In genomic region chr19:54115071-54116063, GRCh38 we compare ENCODE assay signal across 8 cellular contexts. TPM values are rescaled to one million over a fixed set of nuclear protein-coding genes. Genes with fewer than 3 reads are reported as not detected.
DNase-seq lines count a peak whose midpoint lies in the region; ATAC-seq and TF ChIP-seq lines count a peak whose summit lies in the region.

A gene with protein sequence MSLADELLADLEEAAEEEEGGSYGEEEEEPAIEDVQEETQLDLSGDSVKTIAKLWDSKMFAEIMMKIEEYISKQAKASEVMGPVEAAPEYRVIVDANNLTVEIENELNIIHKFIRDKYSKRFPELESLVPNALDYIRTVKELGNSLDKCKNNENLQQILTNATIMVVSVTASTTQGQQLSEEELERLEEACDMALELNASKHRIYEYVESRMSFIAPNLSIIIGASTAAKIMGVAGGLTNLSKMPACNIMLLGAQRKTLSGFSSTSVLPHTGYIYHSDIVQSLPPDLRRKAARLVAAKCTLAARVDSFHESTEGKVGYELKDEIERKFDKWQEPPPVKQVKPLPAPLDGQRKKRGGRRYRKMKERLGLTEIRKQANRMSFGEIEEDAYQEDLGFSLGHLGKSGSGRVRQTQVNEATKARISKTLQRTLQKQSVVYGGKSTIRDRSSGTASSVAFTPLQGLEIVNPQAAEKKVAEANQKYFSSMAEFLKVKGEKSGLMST (plus strand): TSS chr19:54115754. CDS start chr19:54118279, 2,525 bp downstream.
Gene TFPT (minus strand): TSS chr19:54115657. CDS start chr19:54115269, 388 bp downstream.

- H3K4me3 Mint-ChIP-seq in WTC11 (peak within 1 kb of the TSS; percentile 95), immature natural killer cell (peak within 1 kb of the TSS; percentile 88 to 98 (median 93))

- H3K9me3 ChIP-seq in AG04450 (ENCODE audit: control insufficient read depth, insufficient read depth, low read length), result no peaks in the 10 kb centered on the region

- POLR2A ChIA-PET in AG04450 (lab: Yijun Ruan, JAX), result interaction anchor here (0.5 to 2.4 kb wide), 10 partner anchors 9 to 333 kb away, joined by 3 to 16 read pairs (median 6); partner anchors contain the start of genes CNOT3, LENG1, LENG8 and MYADM
- POLR2A ChIA-PET in WTC11 (lab: Charles Lee), result interaction anchor here (0.5 to 3.1 kb wide), 7 partner anchors 12 to 248 kb away, joined by 3 to 23 read pairs (median 5); partner anchors contain the start of genes CNOT3, MYADM, NDUFA3 and TMC4

- H3K27me3 Mint-ChIP-seq in WTC11 (ENCODE audit: low read depth) (no peaks in the 10 kb centered on the region; the same call in 1 of the 2 replicates), immature natural killer cell (ENCODE audit: low read depth in 3 of 3) (peaks cover 5 to 10% (median 8%) of the 10 kb centered on the region in 3 donors)

- no peaks in the 10 kb centered on the region for H3K27me3 ChIP-seq in AG04450 (ENCODE audit: control insufficient read depth, insufficient read depth, low read length)

- H3K4me3 ChIP-seq in AG04450 (ENCODE audit: low read depth, low read length), result peak within 1 kb of the TSS; percentile 73
- peak within 1 kb of the TSS; percentile 80 to 86 for H3K4me3 ChIP-seq in cardiac fibroblast (replicated peaks in 1 of 2; ENCODE audit: low read depth in 2 of 2, low read length in 2 of 2)

- DNase-seq in AG04450 (ENCODE audit: low read depth, low spot score) (peak; percentile 93), NCI-H226 (peak; percentile 99), WTC11 (ENCODE audit: low spot score) (peak; percentile 97), cardiac fibroblast (ENCODE audit: low read depth in 2 of 2) (peak; percentile 98 to 99), immature natural killer cell (peak; percentile 96 to 97 (median 96)), smooth muscle cell of the brain vasculature (ENCODE audit: low read depth, low spot score) (peak; percentile 97)

- CTCF ChIA-PET in AG04450 (lab: Charles Lee), result interaction anchor here (1.1 kb wide), 1 partner anchor 92 kb away, joined by 3 read pairs; no protein-coding TSS in a partner anchor
- CTCF ChIA-PET in WTC11 (lab: Charles Lee), result interaction anchor here (0.8 to 2.5 kb wide), 9 partner anchors 18 to 203 kb away, joined by 3 to 9 read pairs (median 3); partner anchors contain the start of gene CNOT3

- TF ChIP-seq CTCF in AG04450 (IDR thresholded peaks at IDR 0.05; ENCODE audit: low read depth, low read length) (no peak), WTC11 (IDR thresholded peaks at IDR 0.05) (no peak), cardiac fibroblast (IDR thresholded peaks at IDR 0.05; ENCODE audit: low read depth, low read length) (no peak)

- ATAC-seq in GM18909 (IDR thresholded peaks at IDR 0.05; ENCODE audit: poor library complexity, unreplicated experiment) (peak; percentile 85), HG03175 (IDR thresholded peaks at IDR 0.05; ENCODE audit: unreplicated experiment) (peak; percentile 77), WTC11 (peak; percentile 93)

- H3K4me1 Mint-ChIP-seq in WTC11 (peaks cover 22% of the 10 kb centered on the region), immature natural killer cell (peaks cover 31 to 32% of the 10 kb centered on the region in 2 donors)

- no peaks in the 10 kb centered on the region for H3K9me3 Mint-ChIP-seq in WTC11
- H3K9me3 Mint-ChIP-seq in immature natural killer cell, result no peaks in the 10 kb centered on the region

- H3K36me3 Mint-ChIP-seq in WTC11 (peaks cover 29% of the 10 kb centered on the region), immature natural killer cell (peaks cover 7 to 15% (median 8%) of the 10 kb centered on the region in 3 donors)

- H3K27ac Mint-ChIP-seq in WTC11 (peak within 1 kb of the TSS; percentile 93), immature natural killer cell (peak within 1 kb of the TSS; percentile 90 to 98 (median 91))

- peak within 1 kb of the TSS; percentile 75 for H3K27ac ChIP-seq in AG04450 (ENCODE audit: low read depth, low read length)

TF ChIP-seq in WTC11, 78 proteins besides CTCF, POLR2A, EP300 and RAD21 (continues in another document):
- TF ChIP-seq FOXP1 (CRISPR knock-in tag; IDR thresholded peaks at IDR 0.05; ENCODE audit: borderline replicate concordance) (no peak; the same call in 1 of the 2 replicates), ZNF232 (CRISPR knock-in tag; IDR thresholded peaks at IDR 0.05) (peak; percentile 56; the same call in 1 of the 2 replicates), ZNF512 (CRISPR knock-in tag; IDR thresholded peaks at IDR 0.05; ENCODE audit: borderline replicate concordance) (no peak), TEAD1 (CRISPR knock-in tag; IDR thresholded peaks at IDR 0.05) (peak; percentile 60; the same call in 1 of the 2 replicates), PRRX2 (CRISPR knock-in tag; IDR thresholded peaks at IDR 0.05) (no peak), FOXJ3 (CRISPR knock-in tag; IDR thresholded peaks at IDR 0.05; ENCODE audit: borderline replicate concordance) (no peak), USF1 (CRISPR knock-in tag; IDR thresholded peaks at IDR 0.05) (no peak), OVOL2 (CRISPR knock-in tag; IDR thresholded peaks at IDR 0.05; ENCODE audit: borderline replicate concordance) (no peak), ETV6 (CRISPR knock-in tag; IDR thresholded peaks at IDR 0.05) (peak; percentile 45), CREB1 (CRISPR knock-in tag; IDR thresholded peaks at IDR 0.05) (peak; percentile 90), KAT7 (CRISPR knock-in tag; IDR thresholded peaks at IDR 0.05; ENCODE audit: borderline replicate concordance) (0 out of 2 replicates have a peak, but pooled peaks have one; percentile 63), CDX4 (CRISPR knock-in tag; IDR thresholded peaks at IDR 0.05; ENCODE audit: borderline replicate concordance) (no peak), TP53 (CRISPR knock-in tag; IDR thresholded peaks at IDR 0.05) (no peak)
- TF ChIP-seq, protein P1, sequence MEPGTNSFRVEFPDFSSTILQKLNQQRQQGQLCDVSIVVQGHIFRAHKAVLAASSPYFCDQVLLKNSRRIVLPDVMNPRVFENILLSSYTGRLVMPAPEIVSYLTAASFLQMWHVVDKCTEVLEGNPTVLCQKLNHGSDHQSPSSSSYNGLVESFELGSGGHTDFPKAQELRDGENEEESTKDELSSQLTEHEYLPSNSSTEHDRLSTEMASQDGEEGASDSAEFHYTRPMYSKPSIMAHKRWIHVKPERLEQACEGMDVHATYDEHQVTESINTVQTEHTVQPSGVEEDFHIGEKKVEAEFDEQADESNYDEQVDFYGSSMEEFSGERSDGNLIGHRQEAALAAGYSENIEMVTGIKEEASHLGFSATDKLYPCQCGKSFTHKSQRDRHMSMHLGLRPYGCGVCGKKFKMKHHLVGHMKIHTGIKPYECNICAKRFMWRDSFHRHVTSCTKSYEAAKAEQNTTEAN (CRISPR knock-in tag; IDR thresholded peaks at IDR 0.05), result no peak

RNA-seq across cellular contexts. Expression of the first gene that starts in this region (rescaled TPM):
- polyA plus RNA-seq in AG04450 (2011; rRNA removed) (28.7 and 35.3 TPM in 2 replicates), immature natural killer cell (10 to 100 TPM; 61.0 to 81.0 (median 72.7) TPM)
- 19.3 and 20.4 TPM in 2 replicates for polyA minus RNA-seq in AG04450 (2011; rRNA and poly(A)+ RNA removed)
- total RNA-seq in WTC11 (2021), result 82.3 to 92.8 TPM (median 89.5 TPM) in 3 replicates

RNA-seq across cellular contexts. Expression of gene TFPT, which starts in this region (rescaled TPM):
- polyA plus RNA-seq in AG04450 (2011; rRNA removed), result 12.3 and 15.8 TPM in 2 replicates
- polyA minus RNA-seq in AG04450 (2011; rRNA and poly(A)+ RNA removed), result 8.1 and 8.5 TPM in 2 replicates
- total RNA-seq in WTC11 (2021), result 20.5 to 24.6 TPM (median 24.2 TPM) in 3 replicates
- polyA plus RNA-seq in immature natural killer cell, result 10 to 100 TPM; 20.1 to 26.4 (median 20.6) TPM

Comparison
In these comparisons a context has a peak if more than half of its experiments do, and no peak if none do; other contexts are left out.
1. Peak in every context shown above with its lines: DNase-seq, ATAC-seq, H3K4me3 ChIP-seq and H3K27ac ChIP-seq.